In genomic region chrX:103687696-103688191, GRCh38 we compare ENCODE assay signal across 8 cellular contexts. TPM values are rescaled to one million over a fixed set of nuclear protein-coding genes. Genes with fewer than 3 reads are reported as not detected.
DNase-seq lines count a peak whose midpoint lies in the region; ATAC-seq and TF ChIP-seq lines count a peak whose summit lies in the region.

No MANE protein-coding gene starts in this region.

- ATAC-seq in lower lobe of right lung: peak; percentile 29 to 39
- ATAC-seq in GM19328 (IDR thresholded peaks at IDR 0.05; ENCODE audit: unreplicated experiment): no peak

- H3K27me3 ChIP-seq in H9 (ENCODE audit: insufficient read depth, low read length): no peaks in the 10 kb centered on the region
- H3K27me3 ChIP-seq in lower lobe of right lung (ENCODE audit: low read depth): no peaks in the 10 kb centered on the region

- TF ChIP-seq CTCF in AG09309 (IDR thresholded peaks at IDR 0.05; ENCODE audit: control insufficient read depth, insufficient read depth, low read depth, low read length, missing control alignments) (peak; percentile 75), H9 (conservative IDR thresholded peaks at IDR 0.05) (peak; percentile 81), lower lobe of right lung (IDR thresholded peaks at IDR 0.05) (peak; percentile 43)

- no peaks in the 10 kb centered on the region for H4K20me1 ChIP-seq in H9 (ENCODE audit: control insufficient read depth, insufficient read depth, insufficient read length)

- peak overlapping the region; percentile 9 for H2BK5ac ChIP-seq in H9 (ENCODE audit: insufficient read length, low read length)

- H3K23me2 ChIP-seq in H9 (ENCODE audit: insufficient read length, low read depth, low read length, poor library complexity, severe bottlenecking): peaks cover 9% of the 10 kb centered on the region

- WGBS in H9 (ENCODE audit: extremely low coverage, insufficient read length, low lambda C conversion rate): no CpG with 5 or more reads among the region's 16 CpGs

- no peak overlapping the region for H3K23ac ChIP-seq in H9 (ENCODE audit: insufficient read length, low read depth, low read length)

- H3K9me3 Mint-ChIP-seq in H9: peaks cover 0 to 16% of the 10 kb centered on the region in 2 experiments; a peak in 2 of 5 replicates

- H3K9ac ChIP-seq in H9 (ENCODE audit: extremely low read depth, insufficient read length, low read length): peak overlapping the region; percentile 81

- no peak overlapping the region for H2BK12ac ChIP-seq in H9 (ENCODE audit: insufficient read length, low read depth, low read length)

- no peak overlapping the region; the same call in 1 of the 2 replicates for H3K4ac ChIP-seq in H9 (ENCODE audit: low read depth, low read length)

- H3K4me2 ChIP-seq in H9 (ENCODE audit: insufficient read depth, insufficient read length, low read length): peak overlapping the region; percentile 84

- no peak overlapping the region for H3K27ac Mint-ChIP-seq in H9

- H2BK15ac ChIP-seq in H9 (ENCODE audit: low read depth, low read length): no peak overlapping the region

- H4K5ac ChIP-seq in H9 (ENCODE audit: insufficient read length, low read depth, low read length): no peak overlapping the region

- H3K4me3 ChIP-seq in AG09309 (ENCODE audit: control insufficient read depth, low read depth, low read length) (peak overlapping the region; percentile 73), lower lobe of right lung (peak overlapping the region; percentile 63)

- H2BK120ac ChIP-seq in H9 (ENCODE audit: low read depth, low read length, poor library complexity, severe bottlenecking): peak overlapping the region; percentile 27

- no peak overlapping the region for H2BK20ac ChIP-seq in H9 (ENCODE audit: low read depth, low read length, poor library complexity, severe bottlenecking)

- peak overlapping the region; percentile 87 for H3K27ac ChIP-seq in H9 (ENCODE audit: insufficient read length, low read depth, low read length)
- H3K27ac ChIP-seq in lower lobe of right lung: peak overlapping the region; percentile 96

- peaks cover 3% of the 10 kb centered on the region for H3K79me1 ChIP-seq in H9 (ENCODE audit: insufficient read depth, low read depth, low read length, poor library complexity, severe bottlenecking)

- peaks cover 7% of the 10 kb centered on the region; the same call in 1 of the 2 replicates for H3K79me2 ChIP-seq in H9 (ENCODE audit: insufficient read depth, low read length)

- no peak overlapping the region for H3T11ph ChIP-seq in H9 (ENCODE audit: low read length)

- H3K36me3 Mint-ChIP-seq in H9 (ENCODE audit: insufficient read depth in 1 of 3, low read depth in 3 of 3): peaks cover 12 to 27% (median 17%) of the 10 kb centered on the region in 3 experiments; a peak in 6 of 7 replicates

- peak overlapping the region; percentile 93; the same call in 1 of the 2 replicates for H3K14ac ChIP-seq in H9 (ENCODE audit: insufficient read depth, low read length)

- no peak overlapping the region for H4K91ac ChIP-seq in H9 (ENCODE audit: insufficient read length, low read depth, low read length)

- H3K9me3 ChIP-seq in H9 (ENCODE audit: control insufficient read depth, low read depth, low read length): no peaks in the 10 kb centered on the region
- no peaks in the 10 kb centered on the region for H3K9me3 ChIP-seq in lower lobe of right lung

- peaks cover 1 to 5% of the 10 kb centered on the region in 2 experiments; a peak in 2 of 4 replicates for H3K4me1 Mint-ChIP-seq in H9

- no peak overlapping the region for H3K4me3 Mint-ChIP-seq in H9

- peak overlapping the region; percentile 98 for H2AFZ ChIP-seq in H9 (ENCODE audit: low read length)

- intact Hi-C loops in lower lobe of right lung (cut with DNase I): no loop called here

- peaks cover 19% of the 10 kb centered on the region for H3K36me3 ChIP-seq in lower lobe of right lung

- H3K27me3 Mint-ChIP-seq in H9 (ENCODE audit: low read depth): no peaks in the 10 kb centered on the region

- DNase-seq in AG09309 (ENCODE audit: low read depth) (peak; percentile 34), H9 (peak; percentile 84), NCI-H460 (ENCODE audit: extremely low read depth, low read depth) (peak; percentile 84), lower lobe of right lung (peak; percentile 48)
- DNase-seq in activated CD4-positive, alpha-beta T cell treated with anti-CD3 and anti-CD28 coated beads, Interleukin-2, amount 50 U/mL, for 24 hours (ENCODE audit: low read depth in 1 of 2, low spot score in 1 of 2): peak; percentile 10 to 27
- peak; percentile 15 for DNase-seq in effector CD4-positive, alpha-beta T cell
- DNase-seq in stimulated activated CD4-positive, alpha-beta T cell treated with anti-CD3 and anti-CD28 coated beads, TNF-alpha, amount 100 ng/mL, for 1 hour (ENCODE audit: low read depth in 3 of 3, low spot score in 1 of 3): peak; percentile 0 to 12 (median 9)

- peak overlapping the region; percentile 85 for H3K18ac ChIP-seq in H9 (ENCODE audit: insufficient read length, low read depth, low read length)

- H4K8ac ChIP-seq in H9 (replicated peaks; ENCODE audit: insufficient read length, low read depth, low read length): no peak overlapping the region

- H2AK5ac ChIP-seq in H9 (ENCODE audit: insufficient read length, low read length): no peak overlapping the region

- H3K56ac ChIP-seq in H9 (ENCODE audit: insufficient read length, low read depth, low read length): no peak overlapping the region

- H3K4me1 ChIP-seq in H9 (ENCODE audit: insufficient read depth, low read length): no peaks in the 10 kb centered on the region
- peaks cover 10% of the 10 kb centered on the region for H3K4me1 ChIP-seq in lower lobe of right lung

RNA-seq across cellular contexts. Expression of gene MORF4L2, which starts 1.2 kb away (rescaled TPM):
- total RNA-seq in H9 (2021) (367 and 378 TPM in 2 replicates), lower lobe of right lung (166 TPM)
- 735 and 754 TPM in 2 replicates for total RNA-seq in NCI-H460 (2014; rRNA removed; shearing (Covaris generic))
- 1,007 and 1,176 TPM in 2 replicates for polyA plus RNA-seq in NCI-H460 (2014; cell fraction: nucleus; rRNA removed)

RNA-seq across cellular contexts. Expression of gene TMEM31, which starts 23.0 kb away (rescaled TPM):
- 0.55 and 0.64 TPM in 2 replicates for total RNA-seq in H9 (2021)
- total RNA-seq in NCI-H460 (2014; rRNA removed; shearing (Covaris generic)): not detected in 2 replicates
- not detected in 2 replicates for polyA plus RNA-seq in NCI-H460 (2014; cell fraction: nucleus; rRNA removed)
- not detected for total RNA-seq in lower lobe of right lung

RNA-seq across cellular contexts. Expression of gene TCEAL1, which starts 59.0 kb away (rescaled TPM):
- total RNA-seq in H9 (2021) (3.0 and 4.1 TPM in 2 replicates), lower lobe of right lung (25.5 TPM)
- total RNA-seq in NCI-H460 (2014; rRNA removed; shearing (Covaris generic)): 38.9 and 48.5 TPM in 2 replicates
- 30.9 and 48.0 TPM in 2 replicates for polyA plus RNA-seq in NCI-H460 (2014; cell fraction: nucleus; rRNA removed)

Comparison
In these comparisons a context has a peak if more than half of its experiments do, and no peak if none do; other contexts are left out.
1. DNase-seq: peak in every context shown above with its lines; median percentile 84 in H9; 84 in NCI-H460; 48 in lower lobe of right lung; 34 in AG09309; 18 in activated CD4-positive, alpha-beta T cell treated with anti-CD3 and anti-CD28 coated beads, Interleukin-2, amount 50 U/mL, for 24 hours; 15 in effector CD4-positive, alpha-beta T cell; 9 in stimulated activated CD4-positive, alpha-beta T cell treated with anti-CD3 and anti-CD28 coated beads, TNF-alpha, amount 100 ng/mL, for 1 hour.